In genomic region chr9:3733039-3733408, GRCh38 we compare ENCODE assay signal across 12 cellular contexts.
A peak's percentile ranks its signal among the peaks of the same experiment; 100 is the strongest.
DNase-seq lines count a peak whose midpoint lies in the region; ATAC-seq and TF ChIP-seq lines count a peak whose summit lies in the region.
"Had no signal": no experiment of that assay in that cellular context is flagged by ENCODE, and none has a peak within 500 bp of the region (broad histone marks: within the 10 kb centered on the region; RNA-seq: fewer than 3 reads in every experiment).

No MANE protein-coding gene starts in this region.

- H3K36me3 Mint-ChIP-seq in activated T-cell treated with anti-CD3 and anti-CD28 coated beads, Interleukin-2, amount 50 U/mL, for 72 hours (ENCODE audit: insufficient read depth in 2 of 2) = no peaks in the 10 kb centered on the region
- no peaks in the 10 kb centered on the region for H3K36me3 Mint-ChIP-seq in type B pancreatic cell
- H3K36me3 Mint-ChIP-seq: naive thymus-derived CD8-positive, alpha-beta T cell had no signal

- H3K4me1 Mint-ChIP-seq in activated T-cell treated with anti-CD3 and anti-CD28 coated beads, Interleukin-2, amount 50 U/mL, for 72 hours (ENCODE audit: low read depth) = peaks cover 27% of the 10 kb centered on the region
- H3K4me1 Mint-ChIP-seq in type B pancreatic cell (ENCODE audit: unreplicated experiment) = peaks cover 11% of the 10 kb centered on the region

- intact Hi-C loops in left lung (cut with DNase I) = no loop called here

- H3K9me3 ChIP-seq in SJSA1 (replicated peaks) (no peaks in the 10 kb centered on the region), left lung (no peaks in the 10 kb centered on the region)

- no peak for DNase-seq in activated T-cell treated with anti-CD3 and anti-CD28 coated beads, Interleukin-2, amount 50 U/mL, for 72 hours
- DNase-seq in activated T-cell treated with anti-CD3 and anti-CD28 coated beads for 4 hours = no peak
- no peak for DNase-seq in SJSA1 (ENCODE audit: low read depth in 1 of 2, low spot score in 2 of 2)
- DNase-seq in left lobe of liver (ENCODE audit: low spot score) = no peak
- DNase-seq in type B pancreatic cell (ENCODE audit: extremely low spot score, unreplicated experiment) = no peak
- no peak for DNase-seq in coronary artery (ENCODE audit: low spot score)
- DNase-seq in left lung = no peak
- no peak for DNase-seq in NK-92 (lab: John Stamatoyannopoulos, UW; ENCODE audit: unreplicated experiment)
- DNase-seq: activated naive CD4-positive, alpha-beta T cell; T-helper 17 cell had no signal

- no peaks in the 10 kb centered on the region for H3K9me3 Mint-ChIP-seq in activated T-cell treated with anti-CD3 and anti-CD28 coated beads, Interleukin-2, amount 50 U/mL, for 72 hours
- no peaks in the 10 kb centered on the region for H3K9me3 Mint-ChIP-seq in type B pancreatic cell
- H3K9me3 Mint-ChIP-seq: naive thymus-derived CD8-positive, alpha-beta T cell had no signal

- H3K4me3 ChIP-seq in SJSA1 (no peak overlapping the region), coronary artery (no peak overlapping the region), left lung (no peak overlapping the region)
- H3K4me3 ChIP-seq: lung had no signal

- no peaks in the 10 kb centered on the region for H3K27me3 ChIP-seq in SJSA1 (replicated peaks)
- H3K27me3 ChIP-seq in left lung = no peaks in the 10 kb centered on the region

- H3K27ac ChIP-seq in SJSA1 = 0 out of 2 replicates have a peak overlapping the region, but pooled peaks have one; percentile 15
- H3K27ac ChIP-seq in coronary artery = no peak overlapping the region
- H3K27ac ChIP-seq in left lung = no peak overlapping the region

- ATAC-seq in activated T-cell treated with anti-CD3 and anti-CD28 coated beads, Interleukin-2, amount 50 U/mL, for 72 hours (replicated peaks in 1 of 2) = no peak
- peak; percentile 40 for ATAC-seq in left lobe of liver
- ATAC-seq in left lung = no peak

- no peaks in the 10 kb centered on the region for H3K27me3 Mint-ChIP-seq in activated T-cell treated with anti-CD3 and anti-CD28 coated beads, Interleukin-2, amount 50 U/mL, for 72 hours (ENCODE audit: low read depth)
- H3K27me3 Mint-ChIP-seq in type B pancreatic cell = no peaks in the 10 kb centered on the region
- H3K27me3 Mint-ChIP-seq: naive thymus-derived CD8-positive, alpha-beta T cell; T-helper 17 cell had no signal

- peak overlapping the region; percentile 70 for H3K27ac Mint-ChIP-seq in activated T-cell treated with anti-CD3 and anti-CD28 coated beads, Interleukin-2, amount 50 U/mL, for 72 hours
- peak overlapping the region; percentile 0 for H3K27ac Mint-ChIP-seq in type B pancreatic cell
- H3K27ac Mint-ChIP-seq: T-helper 17 cell had no signal

- TF ChIP-seq CTCF in type B pancreatic cell (conservative IDR thresholded peaks at IDR 0.05) (no peak), coronary artery (IDR thresholded peaks at IDR 0.05) (no peak), left lung (IDR thresholded peaks at IDR 0.05) (no peak)

- H3K4me1 ChIP-seq in SJSA1 (replicated peaks) (peaks cover 15% of the 10 kb centered on the region), left lung (peaks cover 4% of the 10 kb centered on the region in 2 donors)

- no peaks in the 10 kb centered on the region for H3K36me3 ChIP-seq in SJSA1
- no peaks in the 10 kb centered on the region for H3K36me3 ChIP-seq in left lung

- H3K4me3 Mint-ChIP-seq in activated T-cell treated with anti-CD3 and anti-CD28 coated beads, Interleukin-2, amount 50 U/mL, for 72 hours = peak overlapping the region in 1 of 2 donors; percentile 56
- no peak overlapping the region for H3K4me3 Mint-ChIP-seq in type B pancreatic cell
